Comparison of ENCODE assay signal across 17 cellular contexts in the genomic region with DNA sequence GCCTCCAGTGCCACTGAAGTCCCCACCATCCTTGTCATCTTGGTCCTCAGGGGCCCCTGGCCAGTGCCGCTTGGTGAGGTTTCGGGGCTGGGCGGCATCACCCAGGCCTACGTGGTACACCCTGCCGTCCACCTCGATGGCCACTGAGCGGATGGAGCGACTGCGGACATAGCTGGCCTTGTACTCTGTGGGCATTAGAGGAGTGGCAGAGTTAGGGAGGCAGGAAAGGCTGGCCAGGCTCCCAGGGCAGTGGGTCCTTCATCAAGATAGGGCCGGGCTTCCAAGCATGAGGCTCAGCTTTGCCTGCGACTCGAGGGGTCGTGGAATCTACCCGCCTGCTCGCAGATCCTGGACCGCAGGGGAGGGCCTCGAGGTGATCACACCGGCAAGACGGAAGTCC.
"Had no signal": no experiment of that assay in that cellular context is flagged by ENCODE, and none has a peak within 500 bp of the region (broad histone marks: within the 10 kb centered on the region; RNA-seq: fewer than 3 reads in every experiment).

No MANE protein-coding gene starts in this region.

- H3K27me3 Mint-ChIP-seq: activated B cell treated with CpG ODN at 0.5 μM for 24 hours; activated CD4-positive, alpha-beta memory T cell treated with anti-CD3 and anti-CD28 coated beads, Interleukin-2, amount 10 ng/mL, durations not matched to agents 7 days and 5 days; effector memory CD8-positive, alpha-beta T cell had no signal

- ATAC-seq: body of pancreas; effector memory CD8-positive, alpha-beta T cell; left ventricle myocardium superior; naive thymus-derived CD8-positive, alpha-beta T cell; stimulated activated naive CD8-positive, alpha-beta T cell treated with anti-CD3 and anti-CD28 coated beads, Interleukin-15, Interleukin-2, amounts not matched to agents 100 U/mL and 50 U/mL, for 24 hours had no signal

- H3K9me3 Mint-ChIP-seq: activated B cell treated with CpG ODN at 0.5 μM for 24 hours; activated CD4-positive, alpha-beta memory T cell treated with anti-CD3 and anti-CD28 coated beads, Interleukin-2, amount 10 ng/mL, durations not matched to agents 7 days and 5 days; effector memory CD8-positive, alpha-beta T cell; naive thymus-derived CD8-positive, alpha-beta T cell had no signal

- H3K27me3 ChIP-seq: body of pancreas, tibial artery had no signal

- H3K27ac ChIP-seq: body of pancreas, tibial artery had no signal

- H3K4me3 ChIP-seq: body of pancreas, tibial artery had no signal

- H3K9me3 ChIP-seq: body of pancreas, tibial artery had no signal

- H3K27ac Mint-ChIP-seq: activated B cell treated with CpG ODN at 0.5 μM for 24 hours; activated CD4-positive, alpha-beta memory T cell treated with anti-CD3 and anti-CD28 coated beads, Interleukin-2, amount 10 ng/mL, durations not matched to agents 7 days and 5 days had no signal

- DNase-seq: activated B cell treated with CpG ODN at 0.5 μM for 24 hours; activated CD4-positive, alpha-beta memory T cell treated with anti-CD3 and anti-CD28 coated beads, Interleukin-2, amount 10 ng/mL, durations not matched to agents 7 days and 5 days; activated CD4-positive, alpha-beta T cell treated with anti-CD3 and anti-CD28 coated beads for 4 hours; activated gamma-delta T cell treated with Interleukin-2 at 50 U/mL for 16 hours; body of pancreas; caudate nucleus; effector memory CD8-positive, alpha-beta T cell; left ventricle myocardium superior; mesendoderm; naive thymus-derived CD8-positive, alpha-beta T cell; retina; stimulated activated CD4-positive, alpha-beta T cell treated with anti-CD3 and anti-CD28 coated beads, Interleukin-12 subunit alpha, Interleukin-12 subunit beta, amount 100 ng/mL, for 4 hours; stimulated activated CD4-positive, alpha-beta T cell treated with anti-CD3 and anti-CD28 coated beads, Interleukin-1b, Interleukin-23, amount 100 ng/mL, for 48 hours; stimulated activated CD8-positive, alpha-beta memory T cell treated with anti-CD3 and anti-CD28 coated beads, Interleukin-4, amount 100 ng/mL, for 48 hours; stimulated activated naive CD8-positive, alpha-beta T cell treated with anti-CD3 and anti-CD28 coated beads, Interleukin-15, Interleukin-2, amounts not matched to agents 100 U/mL and 50 U/mL, for 24 hours; substantia nigra had no signal

- H3K4me1 ChIP-seq: body of pancreas had no signal

- H3K4me3 Mint-ChIP-seq: activated B cell treated with CpG ODN at 0.5 μM for 24 hours; activated CD4-positive, alpha-beta memory T cell treated with anti-CD3 and anti-CD28 coated beads, Interleukin-2, amount 10 ng/mL, durations not matched to agents 7 days and 5 days; effector memory CD8-positive, alpha-beta T cell had no signal
